ENCODE assay signal across 9 cellular contexts in genomic region chr11:47271961-47272661, GRCh38. TPM values are rescaled to one million over a fixed set of nuclear protein-coding genes. Genes with fewer than 3 reads are reported as not detected.
DNase-seq lines count a peak whose midpoint lies in the region; TF ChIP-seq lines count a peak whose summit lies in the region.
"Had no signal": no experiment of that assay in that cellular context is flagged by ENCODE, and none has a peak within 500 bp of the region (broad histone marks: within the 10 kb centered on the region; RNA-seq: fewer than 3 reads in every experiment).

No MANE protein-coding gene starts in this region.

- intact Hi-C loops in CD14-positive monocyte (cut with micrococcal nuclease): loop anchor here in 1 of 2 donors (10.0 kb wide), 1 partner anchor 93 kb away; no protein-coding TSS in a partner anchor
- intact Hi-C loops in vagina (cut with DNase I): no loop called here

- H3K4me3 Mint-ChIP-seq in CD14-positive monocyte: peak overlapping the region in 1 of 2 donors; percentile 79

- CTCF ChIA-PET in HEK293 (lab: Yijun Ruan, JAX): interaction anchor here (1.0 to 3.1 kb wide), 4 partner anchors 9 to 83 kb away, joined by 3 to 33 read pairs (median 6); partner anchors contain the start of gene NR1H3

- H2AFZ ChIP-seq in mesenchymal stem cell (ENCODE audit: low read depth, low read length): no peak overlapping the region

- no peak overlapping the region for H2BK120ac ChIP-seq in mesenchymal stem cell (ENCODE audit: low read depth, low read length)

- peaks cover 0 to 2% (median 0%) of the 10 kb centered on the region in 7 donors for H3K9me3 Mint-ChIP-seq in CD14-positive monocyte

- H3K79me1 ChIP-seq in mesenchymal stem cell (replicated peaks; ENCODE audit: low read length, poor library complexity, severe bottlenecking): peaks cover 29% of the 10 kb centered on the region

- peaks cover 30 to 36% of the 10 kb centered on the region in 2 donors for H3K36me3 Mint-ChIP-seq in CD14-positive monocyte

- H3K27ac Mint-ChIP-seq in CD14-positive monocyte: peak overlapping the region in 4 of 7 donors; percentile 46 to 61 (median 52)

- TF ChIP-seq POLR2A in vagina (IDR thresholded peaks at IDR 0.05): no peak

- WGBS in mesenchymal stem cell: 71% methylated on average over 8 of the region's 11 CpGs

- DNase-seq in CD14-positive monocyte (ENCODE audit: low spot score): peak; percentile 4
- peak; percentile 53 to 75 for DNase-seq in SHP77 (lab: John Stamatoyannopoulos, UW)
- peak; percentile 43 for DNase-seq in inferior parietal cortex (ENCODE audit: extremely low spot score)
- no peak for DNase-seq in mesenchymal stem cell
- DNase-seq in vagina (ENCODE audit: extremely low spot score in 2 of 2): no peak
- DNase-seq in stimulated activated CD4-positive, alpha-beta T cell treated with anti-CD3 and anti-CD28 coated beads, Interleukin-1b, Interleukin-23, amount 100 ng/mL, for 48 hours: no peak
- DNase-seq in mucosa of gallbladder (ENCODE audit: low spot score): no peak
- DNase-seq: PC-3 had no signal

- H3K4me1 ChIP-seq in HEK293 (ENCODE audit: control insufficient read depth, insufficient read depth, low read length) (peaks cover 13% of the 10 kb centered on the region; the same call in 1 of the 2 replicates), mesenchymal stem cell (ENCODE audit: control insufficient read depth, insufficient read depth, low read depth, low read length) (peaks cover 19% of the 10 kb centered on the region), vagina (peaks cover 39% of the 10 kb centered on the region)

- no peak overlapping the region for H4K8ac ChIP-seq in mesenchymal stem cell (ENCODE audit: low read length)

- H3K27me3 ChIP-seq in mesenchymal stem cell (ENCODE audit: control insufficient read depth in 1 of 2, insufficient read depth in 1 of 2, low read length in 2 of 2) (no peaks in the 10 kb centered on the region), vagina (no peaks in the 10 kb centered on the region)

- no peak overlapping the region for H2BK15ac ChIP-seq in mesenchymal stem cell (ENCODE audit: low read depth, poor library complexity, severe bottlenecking)

- H2AK5ac ChIP-seq in mesenchymal stem cell (ENCODE audit: low read length, severe bottlenecking): no peak overlapping the region

- POLR2A ChIA-PET in HEK293 (lab: Yijun Ruan, JAX): interaction anchor here (0.7 to 2.3 kb wide), 2 partner anchors 14 to 407 kb away, joined by 3 to 5 read pairs; partner anchors contain the start of gene NR1H3

- no peak overlapping the region for H3K4me3 ChIP-seq in HEK293 (ENCODE audit: low read depth, low read length)
- no peak overlapping the region for H3K4me3 ChIP-seq in mesenchymal stem cell (ENCODE audit: insufficient read depth in 1 of 2, low read depth in 1 of 2, low read length in 2 of 2)
- no peak overlapping the region for H3K4me3 ChIP-seq in vagina

- H3K4ac ChIP-seq in mesenchymal stem cell (ENCODE audit: low read depth in 1 of 2, low read length in 2 of 2): no peak overlapping the region

- H3K36me3 ChIP-seq in HEK293 (ENCODE audit: control insufficient read depth in 2 of 2, insufficient read depth in 1 of 2, low read length in 2 of 2): peaks cover 0 to 35% of the 10 kb centered on the region in 2 experiments; a peak in 1 of 3 replicates
- peaks cover 23 to 28% of the 10 kb centered on the region in 2 experiments for H3K36me3 ChIP-seq in mesenchymal stem cell (ENCODE audit: control insufficient read depth in 1 of 2, insufficient read depth in 2 of 2, low read depth in 1 of 2, low read length in 2 of 2)
- H3K36me3 ChIP-seq in vagina: peaks cover 3 to 24% of the 10 kb centered on the region in 2 donors

- H4K91ac ChIP-seq in mesenchymal stem cell (ENCODE audit: low read length): no peak overlapping the region

- no peak overlapping the region for H3K18ac ChIP-seq in mesenchymal stem cell (ENCODE audit: low read depth in 1 of 2, low read length in 2 of 2)

- no peak overlapping the region for H3K4me2 ChIP-seq in mesenchymal stem cell (ENCODE audit: low read length, poor library complexity, severe bottlenecking)

- H3K9me3 ChIP-seq in HEK293 (ENCODE audit: control insufficient read depth, insufficient read depth, low read depth, low read length) (no peaks in the 10 kb centered on the region), mesenchymal stem cell (ENCODE audit: control insufficient read depth, low read length) (no peaks in the 10 kb centered on the region), vagina (no peaks in the 10 kb centered on the region)

- H2BK5ac ChIP-seq in mesenchymal stem cell (ENCODE audit: low read depth, low read length, poor library complexity, severe bottlenecking): no peak overlapping the region

- no peak overlapping the region for H3K27ac ChIP-seq in HEK293 (ENCODE audit: extremely low read depth, low read depth, low read length)
- no peak overlapping the region for H3K27ac ChIP-seq in mesenchymal stem cell (ENCODE audit: low read length, poor library complexity, severe bottlenecking)
- no peak overlapping the region for H3K27ac ChIP-seq in vagina

- H3K4me1 Mint-ChIP-seq in CD14-positive monocyte: peaks cover 48% of the 10 kb centered on the region

- H3K9ac ChIP-seq in mesenchymal stem cell (ENCODE audit: low read length): no peak overlapping the region

- peaks cover 0 to 3% (median 1%) of the 10 kb centered on the region in 3 donors for H3K27me3 Mint-ChIP-seq in CD14-positive monocyte (ENCODE audit: low read depth in 3 of 3)

- H2BK12ac ChIP-seq in mesenchymal stem cell (ENCODE audit: low read length in 2 of 2): no peak overlapping the region

- no peak overlapping the region for H3K23ac ChIP-seq in mesenchymal stem cell (ENCODE audit: low read length in 2 of 2)

- H3K14ac ChIP-seq in mesenchymal stem cell (ENCODE audit: low read length in 2 of 2): no peak overlapping the region

- TF ChIP-seq CTCF in CD14-positive monocyte (IDR thresholded peaks at IDR 0.05) (no peak), HEK293 (tag by site-specific recombination; IDR thresholded peaks at IDR 0.05) (no peak), vagina (IDR thresholded peaks at IDR 0.05) (no peak)

TF ChIP-seq in HEK293, 187 proteins besides CTCF, POLR2A, EP300 and RAD21:
- TF ChIP-seq ZNF600 (tag by site-specific recombination; IDR thresholded peaks at IDR 0.05): peak; percentile 58
- peak; percentile 38; the same call in 1 of the 2 replicates for TF ChIP-seq ZBTB6 (tag by site-specific recombination; IDR thresholded peaks at IDR 0.05)
- no peak for TF ChIP-seq BCL11B (tag by site-specific recombination; IDR thresholded peaks at IDR 0.05; ENCODE audit: low read depth)
- peak; percentile 15; the same call in 1 of the 2 replicates for TF ChIP-seq ZNF394 (tag by site-specific recombination; IDR thresholded peaks at IDR 0.05; ENCODE audit: borderline replicate concordance)
- TF ChIP-seq EGR2 (tag by site-specific recombination; IDR thresholded peaks at IDR 0.05; ENCODE audit: low read depth): no peak
- peak; percentile 40; the same call in 1 of the 2 replicates for TF ChIP-seq KLF17 (tag by site-specific recombination; IDR thresholded peaks at IDR 0.05)
- TF ChIP-seq WT1 (tag by site-specific recombination; IDR thresholded peaks at IDR 0.05): peak; percentile 47; the same call in 1 of the 2 replicates
- 0 out of 2 replicates have a peak, but pooled peaks have one; percentile 14 for TF ChIP-seq TRIM28 (IDR thresholded peaks at IDR 0.05; ENCODE audit: borderline replicate concordance, low read length)

RNA-seq across cellular contexts. Expression of gene MADD, which starts 2.2 kb away (rescaled TPM):
- polyA plus RNA-seq in CD14-positive monocyte: 10 to 100 TPM in 1 of 2 donors, 1 to 10 TPM in 1; 6.4 to 12.2 TPM
- 18.6 TPM for polyA plus RNA-seq in mesenchymal stem cell (2013, experiment 1 of 2)
- polyA plus RNA-seq in mesenchymal stem cell (2013, experiment 2 of 2): 17.8 TPM
- total RNA-seq in vagina (56.5 TPM), mucosa of gallbladder (57.1 TPM)

RNA-seq across cellular contexts. Expression of gene NR1H3, which starts 14.3 kb away (rescaled TPM):
- 1 to 10 TPM; 4.4 to 9.3 TPM for polyA plus RNA-seq in CD14-positive monocyte
- 21.5 TPM for polyA plus RNA-seq in mesenchymal stem cell (2013, experiment 1 of 2)
- 20.0 TPM for polyA plus RNA-seq in mesenchymal stem cell (2013, experiment 2 of 2)
- 60.9 TPM for total RNA-seq in vagina
- total RNA-seq in mucosa of gallbladder: 33.5 TPM

RNA-seq across cellular contexts. Expression of gene ACP2, which starts 23.5 kb away (rescaled TPM):
- polyA plus RNA-seq in CD14-positive monocyte: 10 to 100 TPM; 13.1 to 20.5 TPM
- polyA plus RNA-seq in mesenchymal stem cell (2013, experiment 1 of 2): 33.5 TPM
- 31.7 TPM for polyA plus RNA-seq in mesenchymal stem cell (2013, experiment 2 of 2)
- total RNA-seq in vagina (54.8 TPM), mucosa of gallbladder (48.5 TPM)

RNA-seq across cellular contexts. Expression of gene DDB2, which starts 57.3 kb away (rescaled TPM):
- polyA plus RNA-seq in CD14-positive monocyte: 1 to 10 TPM; 5.9 to 9.0 TPM
- polyA plus RNA-seq in mesenchymal stem cell (2013, experiment 1 of 2): 32.7 TPM
- polyA plus RNA-seq in mesenchymal stem cell (2013, experiment 2 of 2): 30.8 TPM
- 42.2 TPM for total RNA-seq in vagina
- total RNA-seq in mucosa of gallbladder: 22.7 TPM

Comparison
In these comparisons a context has a peak if more than half of its experiments do, and no peak if none do; other contexts are left out.
1. DNase-seq: peak in CD14-positive monocyte (single experiment), SHP77 (2 of 2) and inferior parietal cortex (single experiment); none in mesenchymal stem cell (single experiment), vagina (0 of 2), stimulated activated CD4-positive, alpha-beta T cell treated with anti-CD3 and anti-CD28 coated beads, Interleukin-1b, Interleukin-23, amount 100 ng/mL, for 48 hours (single experiment) and mucosa of gallbladder (single experiment).